Comparison of ENCODE assay signal across 12 cellular contexts in genomic region chr15:38868326-38869114, GRCh38.
A peak's percentile ranks its signal among the peaks of the same experiment; 100 is the strongest.
DNase-seq lines count a peak whose midpoint lies in the region; ATAC-seq, FAIRE-seq and TF ChIP-seq lines count a peak whose summit lies in the region.
"Had no signal": no experiment of that assay in that cellular context is flagged by ENCODE, and none has a peak within 500 bp of the region (broad histone marks: within the 10 kb centered on the region; RNA-seq: fewer than 3 reads in every experiment).

No MANE protein-coding gene starts in this region.

- H3K9me3 ChIP-seq in A549, result peaks cover 21% of the 10 kb centered on the region
- H3K9me3 ChIP-seq in mammary epithelial cell (replicated peaks; ENCODE audit: insufficient read depth, low read length), result no peaks in the 10 kb centered on the region
- peaks cover 0 to 3% of the 10 kb centered on the region in 2 donors for H3K9me3 ChIP-seq in left lung
- H3K9me3 ChIP-seq: vagina had no signal

- H4K20me1 ChIP-seq in mammary epithelial cell (ENCODE audit: insufficient read depth, low read length), result no peaks in the 10 kb centered on the region
- H4K20me1 ChIP-seq: BLaER1 treated with 17β-estradiol and CSF1 and Interleukin-3, amounts not matched to agents 10 nM and 100 nM had no signal

- intact Hi-C loops in mammary epithelial cell (cut with micrococcal nuclease), result no loop called here
- intact Hi-C loops in left lung (cut with DNase I), result no loop called here

- TF ChIP-seq POLR2A in A549 (IDR thresholded peaks at IDR 0.05; ENCODE audit: low read length), result no peak

- dilution Hi-C loops in mammary epithelial cell (cut with HindIII; ENCODE audit: low sequenced_read_pairs), result no loop called here

- POLR2A ChIA-PET in A549 (lab: Yijun Ruan, JAX), result interaction anchor here (0.5 to 1.1 kb wide), 3 partner anchors 10 to 712 kb away, joined by 4 to 5 read pairs (median 4); partner anchors contain the start of gene THBS1

- no peaks in the 10 kb centered on the region for H3K36me3 ChIP-seq in mammary epithelial cell (ENCODE audit: insufficient read depth, low read length)
- H3K36me3 ChIP-seq in left lung, result no peaks in the 10 kb centered on the region
- H3K36me3 ChIP-seq: BLaER1 treated with 17β-estradiol and CSF1 and Interleukin-3, amounts not matched to agents 10 nM and 100 nM; vagina had no signal

- H3K9ac ChIP-seq in mammary epithelial cell (ENCODE audit: insufficient read depth, low read length), result no peak overlapping the region
- H3K9ac ChIP-seq: BLaER1 treated with 17β-estradiol and CSF1 and Interleukin-3, amounts not matched to agents 10 nM and 100 nM had no signal

- no peak for TF ChIP-seq CTCF in A549 (IDR thresholded peaks at IDR 0.05)
- TF ChIP-seq CTCF in mammary epithelial cell (conservative IDR thresholded peaks at IDR 0.05 in 1 of 2, IDR thresholded peaks at IDR 0.05 in 1 of 2; ENCODE audit: extremely low read depth in 1 of 2, insufficient read depth in 1 of 2, low read depth in 1 of 2, low read length in 2 of 2), result no peak
- TF ChIP-seq CTCF in left lung (IDR thresholded peaks at IDR 0.05), result no peak

- TF ChIP-seq RAD21 in A549 (conservative IDR thresholded peaks at IDR 0.05 in 1 of 2, IDR thresholded peaks at IDR 0.05 in 1 of 2), result peak in 1 of 2 experiments; percentile 58; a peak in 3 of 5 replicates

- BruUV-seq in mammary epithelial cell (replicated peaks; lab: Mats Ljungman, UMichigan), result no TSS peak

- no peaks in the 10 kb centered on the region for H3K79me2 ChIP-seq in mammary epithelial cell (ENCODE audit: insufficient read depth, low read length)

- H3K4me2 ChIP-seq in A549, result peak overlapping the region; percentile 70
- peak overlapping the region; percentile 8 for H3K4me2 ChIP-seq in mammary epithelial cell (ENCODE audit: insufficient read depth, low read depth, low read length)

- H3K27me3 ChIP-seq in mammary epithelial cell (ENCODE audit: insufficient read depth, low read length) (no peaks in the 10 kb centered on the region), left lung (no peaks in the 10 kb centered on the region)
- H3K27me3 ChIP-seq: BLaER1 treated with 17β-estradiol and CSF1 and Interleukin-3, amounts not matched to agents 10 nM and 100 nM; vagina had no signal

- H3K27ac ChIP-seq in A549, result peak overlapping the region; percentile 80 to 89
- H3K27ac ChIP-seq in mammary epithelial cell (ENCODE audit: insufficient read depth, low read depth, low read length), result no peak overlapping the region
- H3K27ac ChIP-seq in left lung, result no peak overlapping the region
- H3K27ac ChIP-seq: BLaER1 treated with 17β-estradiol and CSF1 and Interleukin-3, amounts not matched to agents 10 nM and 100 nM; vagina had no signal

- in situ Hi-C loops in mammary epithelial cell (cut with MboI; ENCODE audit: low sequenced_read_pairs in 2 of 2), result no loop called here

- WGBS in A549 (ENCODE audit: missing lambda C conversion rate), result 0% methylated on average over 8 of the region's 8 CpGs
- WGBS in mammary epithelial cell (ENCODE audit: low coverage, missing lambda C conversion rate), result 59% methylated on average over 8 of the region's 8 CpGs

- ATAC-seq in A549 (peak; percentile 97 to 98), left lung (peak; percentile 53), HG03175 (IDR thresholded peaks at IDR 0.05; ENCODE audit: unreplicated experiment) (no peak)

- H3K4me3 ChIP-seq in A549, result no peak overlapping the region
- no peak overlapping the region for H3K4me3 ChIP-seq in mammary epithelial cell (replicated peaks in 1 of 3; ENCODE audit: insufficient read depth in 1 of 3, low read depth in 2 of 3, low read length in 3 of 3)
- H3K4me3 ChIP-seq in left lung, result no peak overlapping the region
- H3K4me3 ChIP-seq: BLaER1 treated with 17β-estradiol and CSF1 and Interleukin-3, amounts not matched to agents 10 nM and 100 nM; vagina had no signal

- TF ChIP-seq EP300 in A549 (IDR thresholded peaks at IDR 0.05), result peak; percentile 86; a peak in 4 of 5 replicates

- peaks cover 26% of the 10 kb centered on the region for H3K4me1 ChIP-seq in A549
- peaks cover 12% of the 10 kb centered on the region for H3K4me1 ChIP-seq in mammary epithelial cell (ENCODE audit: insufficient read depth, low read length)
- no peaks in the 10 kb centered on the region for H3K4me1 ChIP-seq in left lung
- H3K4me1 ChIP-seq: vagina had no signal

- H2AFZ ChIP-seq in mammary epithelial cell (ENCODE audit: low read depth, low read length), result peak overlapping the region; percentile 26

- FAIRE-seq in A549 (lab: Jason Lieb, UNC), result no peak
- no peak for FAIRE-seq in frontal cortex (lab: Jason Lieb, UNC)

- CTCF ChIA-PET in A549 (lab: Yijun Ruan, JAX), result interaction anchor here (0.6 to 1.3 kb wide), 2 partner anchors 161 to 253 kb away, joined by 3 read pairs; no protein-coding TSS in a partner anchor
- CTCF ChIA-PET in mammary epithelial cell (lab: Charles Lee; ENCODE audit: low non-redundant PET), result no interaction called here

- DNase-seq in A549 (ENCODE audit: low read depth in 1 of 2, low spot score in 1 of 2) (peak; percentile 88 to 95), HS-5 (ENCODE audit: low read depth) (peak; percentile 82), mammary epithelial cell (peak; percentile 93), left lung (no peak), frontal cortex (ENCODE audit: low spot score in 2 of 2) (no peak), NCI-H748 (lab: John Stamatoyannopoulos, UW; ENCODE audit: unreplicated experiment) (no peak), ureter (ENCODE audit: low spot score) (no peak)
- DNase-seq: amygdala, NCI-H2107 had no signal

TF ChIP-seq in A549, 52 proteins besides CTCF, POLR2A, EP300 and RAD21:
- TF ChIP-seq HOXB5 (CRISPR knock-in tag; IDR thresholded peaks at IDR 0.05), result no peak
- 0 out of 2 replicates have a peak, but pooled peaks have one; percentile 43 for TF ChIP-seq PBX3 (IDR thresholded peaks at IDR 0.05)
- peak; percentile 69; the same call in 1 of the 2 replicates for TF ChIP-seq HES2 (IDR thresholded peaks at IDR 0.05)
- peak; percentile 97 for TF ChIP-seq GATA3 (IDR thresholded peaks at IDR 0.05; ENCODE audit: borderline replicate concordance)
- TF ChIP-seq EHMT2 (IDR thresholded peaks at IDR 0.05; ENCODE audit: low read depth), result no peak
- TF ChIP-seq BCL3 (IDR thresholded peaks at IDR 0.05), result peak; percentile 67; the same call in 2 of the 3 replicates
- TF ChIP-seq JUNB (IDR thresholded peaks at IDR 0.05), result peak; percentile 90
- TF ChIP-seq MAX (IDR thresholded peaks at IDR 0.05), result peak; percentile 76
- peak; percentile 74 to 92 for TF ChIP-seq CEBPB (IDR thresholded peaks at IDR 0.05)
- 0 out of 2 replicates have a peak, but pooled peaks have one; percentile 51 for TF ChIP-seq MYC (IDR thresholded peaks at IDR 0.05; ENCODE audit: borderline replicate concordance, low read length)
- TF ChIP-seq USF2 (IDR thresholded peaks at IDR 0.05), result peak; percentile 74
- TF ChIP-seq SMC3 (IDR thresholded peaks at IDR 0.05), result peak; percentile 60
- peak; percentile 77; the same call in 1 of the 2 replicates for TF ChIP-seq ESRRA (IDR thresholded peaks at IDR 0.05; ENCODE audit: borderline replicate concordance, low read length)
- TF ChIP-seq KDM5A (IDR thresholded peaks at IDR 0.05), result no peak
- TF ChIP-seq RNF2 (IDR thresholded peaks at IDR 0.05; ENCODE audit: borderline replicate concordance, low read depth), result no peak
- TF ChIP-seq FOSL2 (IDR thresholded peaks at IDR 0.05), result peak; percentile 84
- TF ChIP-seq FOSL2 (CRISPR knock-in tag; IDR thresholded peaks at IDR 0.05), result peak; percentile 93
- 0 out of 2 replicates have a peak, but pooled peaks have one; percentile 18 for TF ChIP-seq E2F6 (IDR thresholded peaks at IDR 0.05; ENCODE audit: borderline replicate concordance, low read depth)
- peak; percentile 84 to 93 for TF ChIP-seq JUN (IDR thresholded peaks at IDR 0.05)

Comparison
In these comparisons a context has a peak if more than half of its experiments do, and no peak if none do; other contexts are left out.
1. DNase-seq: peak in A549 (2 of 2), HS-5 (single experiment) and mammary epithelial cell (single experiment); none in left lung (0 of 2), frontal cortex (0 of 2), NCI-H748 (single experiment) and ureter (single experiment).
2. H3K27ac ChIP-seq: peak in A549 (2 of 2); none in mammary epithelial cell (single experiment) and left lung (0 of 2).